Comparison of ENCODE assay signal across 14 cellular contexts in genomic region chr12:89566615-89567014, GRCh38. TPM values are rescaled to one million over a fixed set of nuclear protein-coding genes. Genes with fewer than 3 reads are reported as not detected.
DNase-seq lines count a peak whose midpoint lies in the region; ATAC-seq, FAIRE-seq and TF ChIP-seq lines count a peak whose summit lies in the region.
"Had no signal": no experiment of that assay in that cellular context is flagged by ENCODE, and none has a peak within 500 bp of the region (broad histone marks: within the 10 kb centered on the region; RNA-seq: fewer than 3 reads in every experiment).

No MANE protein-coding gene starts in this region.

- H4K91ac ChIP-seq in trophoblast cell (ENCODE audit: low read depth, low read length) = no peak overlapping the region

- H3K9ac ChIP-seq in trophoblast cell (ENCODE audit: low read length) = no peak overlapping the region

- H4K12ac ChIP-seq in trophoblast cell (ENCODE audit: low read depth, low read length) = no peak overlapping the region

- H3K18ac ChIP-seq in trophoblast cell (ENCODE audit: low read length) = no peak overlapping the region

- no peak overlapping the region for H2AFZ ChIP-seq in trophoblast cell (ENCODE audit: insufficient read depth, low read length, poor library complexity)

- no peak overlapping the region for H2AK5ac ChIP-seq in trophoblast cell (ENCODE audit: low read length)

- no peak overlapping the region for H3K14ac ChIP-seq in trophoblast cell (ENCODE audit: low read length)

- H3K4me2 ChIP-seq in trophoblast cell (ENCODE audit: low read length) = no peak overlapping the region

- H4K8ac ChIP-seq in trophoblast cell (ENCODE audit: low read depth, low read length) = no peak overlapping the region

- no peak for TF ChIP-seq CTCF in bronchial epithelial cell (IDR thresholded peaks at IDR 0.05; ENCODE audit: insufficient read depth, low read length, severe bottlenecking)
- TF ChIP-seq CTCF in testis (IDR thresholded peaks at IDR 0.05) = no peak

- H3K9me3 ChIP-seq in trophoblast cell (ENCODE audit: insufficient read depth, low read depth, low read length) = no peaks in the 10 kb centered on the region
- H3K9me3 ChIP-seq in testis = no peaks in the 10 kb centered on the region
- H3K9me3 ChIP-seq: heart left ventricle had no signal

- intact Hi-C loops in testis (cut with DNase I; ENCODE audit: low total_unique reads) = no loop called here

- TF ChIP-seq POLR2A in testis (IDR thresholded peaks at IDR 0.05) = no peak

- no peak overlapping the region for H2BK120ac ChIP-seq in trophoblast cell (ENCODE audit: insufficient read depth, low read length, poor library complexity)

- H2BK12ac ChIP-seq in trophoblast cell (ENCODE audit: low read length) = no peak overlapping the region

- no peaks in the 10 kb centered on the region for H3K79me2 ChIP-seq in trophoblast cell (ENCODE audit: control insufficient read depth, insufficient read depth, low read length, poor library complexity)

- H3K4ac ChIP-seq in trophoblast cell (ENCODE audit: low read depth, low read length) = no peak overlapping the region

- peak; percentile 25 to 36 for ATAC-seq in activated CD4-positive, CD25-positive, alpha-beta regulatory T cell treated with anti-CD3 and anti-CD28 coated beads, Interleukin-2, amount 50 U/mL, for 24 hours
- peak; percentile 68 for ATAC-seq in HG03442 (IDR thresholded peaks at IDR 0.05; ENCODE audit: unreplicated experiment)
- no peak for ATAC-seq in HG03457 (IDR thresholded peaks at IDR 0.05; ENCODE audit: unreplicated experiment)
- ATAC-seq: heart left ventricle had no signal

- DNase-seq in activated CD4-positive, CD25-positive, alpha-beta regulatory T cell treated with anti-CD3 and anti-CD28 coated beads, Interleukin-2, amount 50 U/mL, for 72 hours = no peak
- DNase-seq in bronchial epithelial cell (ENCODE audit: low read depth) (peak; percentile 90), trophoblast cell (peak; percentile 16 to 49), testis (no peak)
- DNase-seq in stimulated activated CD4-positive, alpha-beta T cell treated with anti-CD3 and anti-CD28 coated beads, Interleukin-2, amount 100 ng/mL, for 24 hours = no peak
- DNase-seq: heart left ventricle; NCI-H1092 treated with DMSO at 0.1 percent for 48 hours; NCI-H510A treated with DMSO at 0.1 percent for 48 hours; SHP77; stimulated activated CD8-positive, alpha-beta memory T cell treated with anti-CD3 and anti-CD28 coated beads, Interleukin-4, amount 100 ng/mL, for 48 hours had no signal

- no peaks in the 10 kb centered on the region for H3K36me3 ChIP-seq in bronchial epithelial cell (ENCODE audit: control insufficient read depth, insufficient read depth, low read length)
- no peaks in the 10 kb centered on the region for H3K36me3 ChIP-seq in trophoblast cell (ENCODE audit: control insufficient read depth in 1 of 2, insufficient read depth in 2 of 2, low read length in 2 of 2)
- H3K36me3 ChIP-seq in testis (ENCODE audit: low read depth, missing control alignments) = no peaks in the 10 kb centered on the region
- H3K36me3 ChIP-seq: heart left ventricle had no signal

- no peak overlapping the region for H3K4me3 ChIP-seq in bronchial epithelial cell (ENCODE audit: low read depth, low read length)
- H3K4me3 ChIP-seq in trophoblast cell (ENCODE audit: low read depth, low read length) = no peak overlapping the region
- no peak overlapping the region for H3K4me3 ChIP-seq in testis
- H3K4me3 ChIP-seq: heart left ventricle had no signal

- H3K79me1 ChIP-seq in trophoblast cell (ENCODE audit: low read length) = peaks cover 12% of the 10 kb centered on the region

- H3K23ac ChIP-seq in trophoblast cell (ENCODE audit: low read length) = no peak overlapping the region

- H3K4me1 ChIP-seq in trophoblast cell (ENCODE audit: control insufficient read depth in 1 of 2, insufficient read depth in 2 of 2, low read length in 2 of 2) (peaks cover 0 to 11% of the 10 kb centered on the region in 2 experiments), testis (peaks cover 5% of the 10 kb centered on the region)
- H3K4me1 ChIP-seq: heart left ventricle had no signal

- FAIRE-seq in bronchial epithelial cell (lab: Jason Lieb, UNC) = no peak
- FAIRE-seq: urothelium cell line had no signal

- no peak overlapping the region for H2BK5ac ChIP-seq in trophoblast cell (ENCODE audit: low read depth, low read length, poor library complexity)

- H3K27me3 ChIP-seq in bronchial epithelial cell (ENCODE audit: control insufficient read depth, insufficient read depth, low read length) (no peaks in the 10 kb centered on the region), trophoblast cell (ENCODE audit: insufficient read depth, low read length) (no peaks in the 10 kb centered on the region), testis (no peaks in the 10 kb centered on the region)
- H3K27me3 ChIP-seq: heart left ventricle had no signal

- H3K27ac ChIP-seq in trophoblast cell (ENCODE audit: low read depth, low read length) (peak overlapping the region; percentile 91), testis (no peak overlapping the region)
- H3K27ac ChIP-seq: heart left ventricle had no signal

RNA-seq across cellular contexts. Expression of gene POC1B, which starts 40.8 kb away (rescaled TPM):
- total RNA-seq in bronchial epithelial cell = 12.6 and 16.6 TPM in 2 replicates
- 9.0 and 9.1 TPM in 2 replicates for polyA plus RNA-seq in trophoblast cell (2013)
- 10 to 100 TPM; 21.3 to 30.2 TPM for total RNA-seq in testis
- 16.8 TPM for polyA plus RNA-seq in testis (ENCODE audit: insufficient read depth, low read depth, low replicate concordance)

RNA-seq across cellular contexts. Expression of gene GALNT4, which starts 42.0 kb away (rescaled TPM):
- 9.7 and 10.8 TPM in 2 replicates for total RNA-seq in bronchial epithelial cell
- 1.8 and 1.9 TPM in 2 replicates for polyA plus RNA-seq in trophoblast cell (2013)
- total RNA-seq in testis = 1 to 10 TPM; 3.4 to 4.3 TPM
- 1.8 TPM for polyA plus RNA-seq in testis (ENCODE audit: insufficient read depth, low read depth, low replicate concordance)

Comparison
In these comparisons a context has a peak if more than half of its experiments do, and no peak if none do; other contexts are left out.
1. DNase-seq: peak in bronchial epithelial cell (single experiment) and trophoblast cell (2 of 2); none in activated CD4-positive, CD25-positive, alpha-beta regulatory T cell treated with anti-CD3 and anti-CD28 coated beads, Interleukin-2, amount 50 U/mL, for 72 hours (single experiment), stimulated activated CD4-positive, alpha-beta T cell treated with anti-CD3 and anti-CD28 coated beads, Interleukin-2, amount 100 ng/mL, for 24 hours (0 of 2) and testis (single experiment).